1 cellular context compared by ENCODE assay signal in the genomic region with DNA sequence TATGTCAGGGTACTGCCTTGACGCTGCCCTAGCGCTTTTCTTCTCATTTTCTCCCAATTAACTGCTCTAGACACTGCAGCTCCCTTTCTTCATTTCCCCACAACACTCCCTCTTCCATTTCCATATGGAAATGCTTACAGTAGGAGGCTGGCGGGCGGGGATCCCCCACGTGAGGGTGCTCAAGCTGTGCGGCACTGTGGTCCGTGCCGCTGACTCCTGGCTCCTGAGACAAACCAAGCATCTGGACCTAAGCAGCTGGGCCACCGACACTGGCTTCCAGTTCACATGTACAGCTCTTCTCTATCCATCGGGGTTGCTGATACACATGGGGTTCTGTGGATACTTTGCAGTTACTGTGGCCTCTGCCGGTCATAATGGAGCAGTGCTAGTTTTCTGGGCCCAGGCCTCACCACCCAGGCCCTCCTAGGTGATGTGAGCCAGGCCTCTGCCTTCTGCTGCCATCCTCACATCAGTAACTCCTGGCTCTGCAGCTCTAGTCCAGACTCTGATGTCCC.
TF ChIP-seq lines count a peak whose summit lies in the region.

No MANE protein-coding gene starts in this region.

TF ChIP-seq in WTC11, 78 proteins besides CTCF, POLR2A, EP300 and RAD21 (continued from another document):
- TF ChIP-seq, protein P1, sequence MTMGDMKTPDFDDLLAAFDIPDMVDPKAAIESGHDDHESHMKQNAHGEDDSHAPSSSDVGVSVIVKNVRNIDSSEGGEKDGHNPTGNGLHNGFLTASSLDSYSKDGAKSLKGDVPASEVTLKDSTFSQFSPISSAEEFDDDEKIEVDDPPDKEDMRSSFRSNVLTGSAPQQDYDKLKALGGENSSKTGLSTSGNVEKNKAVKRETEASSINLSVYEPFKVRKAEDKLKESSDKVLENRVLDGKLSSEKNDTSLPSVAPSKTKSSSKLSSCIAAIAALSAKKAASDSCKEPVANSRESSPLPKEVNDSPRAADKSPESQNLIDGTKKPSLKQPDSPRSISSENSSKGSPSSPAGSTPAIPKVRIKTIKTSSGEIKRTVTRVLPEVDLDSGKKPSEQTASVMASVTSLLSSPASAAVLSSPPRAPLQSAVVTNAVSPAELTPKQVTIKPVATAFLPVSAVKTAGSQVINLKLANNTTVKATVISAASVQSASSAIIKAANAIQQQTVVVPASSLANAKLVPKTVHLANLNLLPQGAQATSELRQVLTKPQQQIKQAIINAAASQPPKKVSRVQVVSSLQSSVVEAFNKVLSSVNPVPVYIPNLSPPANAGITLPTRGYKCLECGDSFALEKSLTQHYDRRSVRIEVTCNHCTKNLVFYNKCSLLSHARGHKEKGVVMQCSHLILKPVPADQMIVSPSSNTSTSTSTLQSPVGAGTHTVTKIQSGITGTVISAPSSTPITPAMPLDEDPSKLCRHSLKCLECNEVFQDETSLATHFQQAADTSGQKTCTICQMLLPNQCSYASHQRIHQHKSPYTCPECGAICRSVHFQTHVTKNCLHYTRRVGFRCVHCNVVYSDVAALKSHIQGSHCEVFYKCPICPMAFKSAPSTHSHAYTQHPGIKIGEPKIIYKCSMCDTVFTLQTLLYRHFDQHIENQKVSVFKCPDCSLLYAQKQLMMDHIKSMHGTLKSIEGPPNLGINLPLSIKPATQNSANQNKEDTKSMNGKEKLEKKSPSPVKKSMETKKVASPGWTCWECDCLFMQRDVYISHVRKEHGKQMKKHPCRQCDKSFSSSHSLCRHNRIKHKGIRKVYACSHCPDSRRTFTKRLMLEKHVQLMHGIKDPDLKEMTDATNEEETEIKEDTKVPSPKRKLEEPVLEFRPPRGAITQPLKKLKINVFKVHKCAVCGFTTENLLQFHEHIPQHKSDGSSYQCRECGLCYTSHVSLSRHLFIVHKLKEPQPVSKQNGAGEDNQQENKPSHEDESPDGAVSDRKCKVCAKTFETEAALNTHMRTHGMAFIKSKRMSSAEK (CRISPR knock-in tag; IDR thresholded peaks at IDR 0.05; ENCODE audit: borderline replicate concordance): no peak
- TF ChIP-seq NR1H2 (CRISPR knock-in tag; IDR thresholded peaks at IDR 0.05): no peak
- TF ChIP-seq JAZF1 (CRISPR knock-in tag; IDR thresholded peaks at IDR 0.05): no peak
